Comparison of ENCODE assay signal across 10 cellular contexts in the genomic region with DNA sequence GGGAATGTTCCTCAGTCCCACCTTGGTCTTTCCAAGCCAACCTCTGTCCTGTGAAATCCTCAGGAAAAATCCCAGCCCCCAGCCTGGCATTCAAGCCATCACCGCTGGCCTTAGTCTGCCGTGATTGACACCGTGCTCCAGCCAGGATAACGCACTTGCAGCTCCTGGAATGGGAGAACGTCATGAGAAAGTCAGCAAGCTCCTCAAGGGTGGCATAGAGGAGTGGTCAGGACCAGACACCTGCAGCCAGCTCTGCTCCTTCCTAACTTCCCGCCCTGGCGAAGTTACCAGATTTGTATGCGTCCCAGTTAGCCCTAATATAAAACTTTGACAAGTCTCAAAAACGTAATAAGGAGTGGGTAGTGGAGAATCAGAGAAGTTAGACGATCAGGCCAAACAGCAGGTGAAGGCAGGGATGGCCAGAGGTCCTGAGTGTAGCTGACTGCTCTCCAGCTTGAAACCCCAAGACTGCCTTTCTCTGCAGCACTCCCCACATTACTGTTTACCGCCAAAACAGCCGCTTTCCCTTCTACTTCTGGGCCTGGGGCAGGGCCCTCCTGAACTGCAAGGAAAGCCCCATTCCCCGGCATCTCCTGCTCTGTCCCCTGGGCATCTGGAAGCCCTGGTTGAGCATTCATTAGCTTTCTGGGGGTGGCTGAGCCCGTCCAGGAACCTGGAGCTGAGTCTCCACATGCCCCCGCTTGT. TPM values are rescaled to one million over a fixed set of nuclear protein-coding genes. Genes with fewer than 3 reads are reported as not detected.
A peak's percentile ranks its signal among the peaks of the same experiment; 100 is the strongest.
DNase-seq lines count a peak whose midpoint lies in the region; ATAC-seq and TF ChIP-seq lines count a peak whose summit lies in the region.
"Had no signal": no experiment of that assay in that cellular context is flagged by ENCODE, and none has a peak within 500 bp of the region (broad histone marks: within the 10 kb centered on the region; RNA-seq: fewer than 3 reads in every experiment).

No MANE protein-coding gene starts in this region.

- no peak for TF ChIP-seq POLR2A in body of pancreas (IDR thresholded peaks at IDR 0.05)

- H3K4me3 ChIP-seq in AG09309 (ENCODE audit: control insufficient read depth, low read depth, low read length) (peak overlapping the region; percentile 31), ectodermal cell (ENCODE audit: insufficient read depth, low read depth, low read length) (peak overlapping the region; percentile 58), body of pancreas (no peak overlapping the region), mucosa of descending colon (no peak overlapping the region)
- no peak overlapping the region for H3K4me3 ChIP-seq in naive thymus-derived CD4-positive, alpha-beta T cell (ENCODE audit: low read length)

- H3K4me1 ChIP-seq in ectodermal cell (ENCODE audit: control insufficient read depth, insufficient read depth, low read length) (no peaks in the 10 kb centered on the region), body of pancreas (peaks cover 18% of the 10 kb centered on the region), mucosa of descending colon (ENCODE audit: low read depth) (no peaks in the 10 kb centered on the region)
- peaks cover 5 to 6% of the 10 kb centered on the region in 2 donors for H3K4me1 ChIP-seq in naive thymus-derived CD4-positive, alpha-beta T cell (ENCODE audit: control insufficient read depth in 2 of 2, insufficient read depth in 2 of 2, low read length in 2 of 2)
- H3K4me1 ChIP-seq: prostate gland had no signal

- no peaks in the 10 kb centered on the region for H3K9me3 Mint-ChIP-seq in IgD-negative memory B cell
- H3K9me3 Mint-ChIP-seq in naive thymus-derived CD4-positive, alpha-beta T cell: peaks cover 0 to 4% (median 0%) of the 10 kb centered on the region in 11 donors

- no peaks in the 10 kb centered on the region for H3K36me3 Mint-ChIP-seq in IgD-negative memory B cell
- peaks cover 0 to 3% (median 0%) of the 10 kb centered on the region in 5 donors for H3K36me3 Mint-ChIP-seq in naive thymus-derived CD4-positive, alpha-beta T cell

- WGBS in ectodermal cell, 2 experiments: 51 to 56% methylated on average over 15 of the region's 15 CpGs
- WGBS in body of pancreas, 2 donors: 61 to 65% methylated on average over 15 of the region's 15 CpGs

- ATAC-seq in naive thymus-derived CD4-positive, alpha-beta T cell: no peak
- ATAC-seq in body of pancreas (no peak), mucosa of descending colon (no peak), left colon (no peak)

- POLR2A ChIA-PET in naive thymus-derived CD4-positive, alpha-beta T cell (lab: Charles Lee): no interaction called here

- DNase-seq in AG09309 (ENCODE audit: low read depth) (no peak), body of pancreas (no peak), mucosa of descending colon (no peak), left colon (no peak)
- no peak for DNase-seq in naive thymus-derived CD4-positive, alpha-beta T cell
- DNase-seq in stimulated activated CD8-positive, alpha-beta memory T cell treated with anti-CD3 and anti-CD28 coated beads, Interleukin-4, amount 100 ng/mL, for 48 hours: no peak

- CTCF ChIA-PET in naive thymus-derived CD4-positive, alpha-beta T cell (lab: Charles Lee): interaction anchor here (1.3 kb wide), 1 partner anchor 34 kb away, joined by 3 read pairs; no protein-coding TSS in a partner anchor

- no peaks in the 10 kb centered on the region for H3K9me3 ChIP-seq in ectodermal cell (ENCODE audit: control insufficient read depth, low read length)
- H3K9me3 ChIP-seq in naive thymus-derived CD4-positive, alpha-beta T cell (ENCODE audit: control insufficient read depth in 2 of 3, low read length in 3 of 3): no peaks in the 10 kb centered on the region
- no peaks in the 10 kb centered on the region for H3K9me3 ChIP-seq in body of pancreas
- no peaks in the 10 kb centered on the region for H3K9me3 ChIP-seq in mucosa of descending colon
- H3K9me3 ChIP-seq: prostate gland had no signal

- no peaks in the 10 kb centered on the region for H3K4me1 Mint-ChIP-seq in IgD-negative memory B cell
- H3K4me1 Mint-ChIP-seq in naive thymus-derived CD4-positive, alpha-beta T cell: peaks cover 0 to 21% (median 14%) of the 10 kb centered on the region in 7 donors

- peaks cover 49% of the 10 kb centered on the region for H3K27me3 Mint-ChIP-seq in IgD-negative memory B cell
- peaks cover 60 to 83% (median 69%) of the 10 kb centered on the region in 5 donors for H3K27me3 Mint-ChIP-seq in naive thymus-derived CD4-positive, alpha-beta T cell

- H3K27ac Mint-ChIP-seq in IgD-negative memory B cell: peak overlapping the region in 1 of 3 donors; percentile 64
- H3K27ac Mint-ChIP-seq in naive thymus-derived CD4-positive, alpha-beta T cell: no peak overlapping the region

- H3K36me3 ChIP-seq in ectodermal cell (ENCODE audit: control insufficient read depth, insufficient read depth, low read length) (no peaks in the 10 kb centered on the region), body of pancreas (replicated peaks in 1 of 2; ENCODE audit: insufficient read depth in 1 of 2, low read depth in 2 of 2) (no peaks in the 10 kb centered on the region), mucosa of descending colon (ENCODE audit: low read depth) (no peaks in the 10 kb centered on the region)
- H3K36me3 ChIP-seq in naive thymus-derived CD4-positive, alpha-beta T cell (ENCODE audit: control insufficient read depth in 2 of 3, insufficient read depth in 3 of 3, low read length in 3 of 3): no peaks in the 10 kb centered on the region
- H3K36me3 ChIP-seq: prostate gland had no signal

- intact Hi-C loops in naive thymus-derived CD4-positive, alpha-beta T cell (cut with micrococcal nuclease): no loop called here
- intact Hi-C loops in body of pancreas (cut with DNase I) (no loop called here), mucosa of descending colon (cut with DNase I, micrococcal nuclease) (no loop called here), left colon (cut with DNase I, micrococcal nuclease) (no loop called here)

- TF ChIP-seq CTCF in AG09309 (IDR thresholded peaks at IDR 0.05; ENCODE audit: control insufficient read depth, insufficient read depth, low read depth, low read length, missing control alignments): no peak
- no peak for TF ChIP-seq CTCF in body of pancreas (IDR thresholded peaks at IDR 0.05)
- no peak for TF ChIP-seq CTCF in mucosa of descending colon (IDR thresholded peaks at IDR 0.05)

- H3K4me3 Mint-ChIP-seq in IgD-negative memory B cell: peak overlapping the region in 3 of 4 donors; percentile 16 to 87 (median 72)
- peak overlapping the region; percentile 53 to 86 (median 70) for H3K4me3 Mint-ChIP-seq in naive thymus-derived CD4-positive, alpha-beta T cell

- H3K27ac ChIP-seq in ectodermal cell (ENCODE audit: insufficient read depth, low read depth, low read length, poor library complexity, severe bottlenecking) (no peak overlapping the region), body of pancreas (no peak overlapping the region)
- no peak overlapping the region for H3K27ac ChIP-seq in naive thymus-derived CD4-positive, alpha-beta T cell (ENCODE audit: low read depth, low read length)

- H3K27me3 ChIP-seq in ectodermal cell (ENCODE audit: control insufficient read depth, insufficient read depth, low read length, poor library complexity, severe bottlenecking) (peaks cover 37% of the 10 kb centered on the region), body of pancreas (peaks cover 0 to 5% of the 10 kb centered on the region in 2 donors)
- H3K27me3 ChIP-seq in naive thymus-derived CD4-positive, alpha-beta T cell (ENCODE audit: control insufficient read depth in 2 of 2, insufficient read depth in 2 of 2, low read length in 2 of 2): peaks cover 4 to 23% of the 10 kb centered on the region in 2 donors

RNA-seq across cellular contexts. Expression of gene DKK3, which starts 1.3 kb away (rescaled TPM):
- not detected for polyA plus RNA-seq in IgD-negative memory B cell
- polyA plus RNA-seq in ectodermal cell (2013, experiment 1 of 4): 16.7 TPM
- 14.9 TPM for polyA plus RNA-seq in ectodermal cell (2013, experiment 2 of 4)
- 16.7 TPM for polyA plus RNA-seq in ectodermal cell (2013, experiment 3 of 4)
- 19.0 TPM for polyA plus RNA-seq in ectodermal cell (2013, experiment 4 of 4)
- total RNA-seq in naive thymus-derived CD4-positive, alpha-beta T cell: 1 to 10 TPM in 1 of 5 experiments, under 1 TPM in 1, not detected in 3; 0.32 to 1.4 TPM
- polyA plus RNA-seq in naive thymus-derived CD4-positive, alpha-beta T cell: under 1 TPM in 1 of 2 donors, not detected in 1; 0.38 TPM
- total RNA-seq in body of pancreas (10 to 100 TPM; 14.5 to 25.9 TPM), mucosa of descending colon (10 to 100 TPM in 2 of 3 donors, 1 to 10 TPM in 1; 9.1 to 52.9 (median 18.9) TPM), left colon (10 to 100 TPM in 1 of 2 donors, 1 to 10 TPM in 1; 8.1 to 19.5 TPM)
- total RNA-seq: T-helper 1 cell treated with Interleukin-12 subunit alpha and Interleukin-12 subunit beta and Interleukin-4 antibody, amounts not matched to agents 30 ng/mL and 1 ng/mL, for 36 hours had no signal

Comparison
In these comparisons a context has a peak if more than half of its experiments do, and no peak if none do; other contexts are left out.
1. H3K4me3 ChIP-seq: peak in AG09309 (single experiment) and ectodermal cell (single experiment); none in naive thymus-derived CD4-positive, alpha-beta T cell (single experiment), body of pancreas (0 of 2) and mucosa of descending colon (single experiment).